Comparison of ENCODE assay signal across 26 cellular contexts in the genomic region with DNA sequence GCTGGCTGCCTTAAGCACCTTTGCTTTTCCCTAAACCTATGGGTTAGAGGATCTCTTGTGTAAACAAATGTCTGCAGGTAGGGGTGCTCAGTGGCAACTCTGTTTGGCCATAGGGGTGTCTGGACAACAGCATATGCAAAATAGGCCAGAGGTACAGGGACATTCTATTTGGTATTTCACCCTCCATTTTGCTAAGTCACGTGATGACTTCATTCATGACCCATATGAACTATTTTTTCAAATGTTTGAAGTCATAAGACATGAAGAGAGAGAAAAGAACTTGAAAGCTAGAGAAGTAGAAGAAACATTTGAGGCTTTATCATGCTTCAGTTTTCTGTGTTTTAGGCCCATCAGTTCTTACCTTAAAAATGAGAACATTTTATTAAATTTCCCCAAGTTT.
"Had no signal": no experiment of that assay in that cellular context is flagged by ENCODE, and none has a peak within 500 bp of the region (broad histone marks: within the 10 kb centered on the region; RNA-seq: fewer than 3 reads in every experiment).

No MANE protein-coding gene starts in this region.

- DNase-seq: Karpas-422, MM.1S, NCI-H1092 treated with DMSO at 0.1 percent for 48 hours, NCI-H1105 treated with DMSO at 0.1 percent for 48 hours, NCI-H1436, NCI-H146, NCI-H1694, NCI-H187 treated with DMSO at 0.1 percent for 48 hours, NCI-H2029, NCI-H2081, NCI-H2227 treated with DMSO at 0.1 percent for 48 hours, NCI-H510A, NCI-H526, NCI-H748 treated with DMSO at 0.1 percent for 48 hours, NCI-H82, PC-9, SHP77, SIG-M5, SJCRH30, T-cell had no signal

- H3K27me3 ChIP-seq: SJCRH30 had no signal

- H3K27ac ChIP-seq: KMS-11, PC-9, RWPE1, SJCRH30, SK-N-MC had no signal

- H3K4me1 ChIP-seq: SJCRH30 had no signal

- H3K9ac ChIP-seq: KMS-11 had no signal

- H3K4me2 ChIP-seq: KMS-11, PC-9 had no signal

- H2AFZ ChIP-seq: PC-9 had no signal

- H3K36me3 ChIP-seq: SJCRH30 had no signal

- H3K9me3 ChIP-seq: SJCRH30 had no signal

- H3K4me3 ChIP-seq: PC-9, SJCRH30, SK-N-MC had no signal

- ATAC-seq: Panc1, SK-N-SH treated with all-trans-retinoic acid at 6 μM for 48 hours, T-cell had no signal

- FAIRE-seq: RCC 7860 had no signal
